1 cellular context compared by ENCODE assay signal in the genomic region with DNA sequence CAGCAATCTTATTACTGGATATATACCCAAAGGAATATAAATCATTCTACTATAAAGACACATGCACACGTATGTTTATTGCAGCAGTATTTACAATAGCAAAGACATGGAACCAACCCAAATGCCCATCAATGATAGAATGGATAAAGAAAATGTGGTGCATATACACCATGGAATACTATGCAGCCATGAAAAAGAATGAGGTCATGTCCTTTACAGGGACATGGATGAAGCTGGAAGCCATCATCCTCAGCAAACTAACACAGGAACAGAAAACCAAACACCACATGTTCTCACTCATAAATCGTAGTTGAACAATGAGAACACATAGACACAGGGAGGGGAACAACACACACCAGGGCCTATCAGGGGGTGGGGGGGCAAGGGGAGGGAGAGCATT.
TF ChIP-seq lines count a peak whose summit lies in the region.

No MANE protein-coding gene starts in this region.

TF ChIP-seq in HEK293, 187 proteins besides CTCF, POLR2A, EP300 and RAD21 (continued from another document):
- 0 out of 2 replicates have a peak, but pooled peaks have one; percentile 54 for TF ChIP-seq ZNF280D (tag by site-specific recombination; IDR thresholded peaks at IDR 0.05)
